Comparison of ENCODE assay signal across 8 cellular contexts in genomic region chr16:53055603-53056527, GRCh38. TPM values are rescaled to one million over a fixed set of nuclear protein-coding genes. Genes with fewer than 3 reads are reported as not detected.
DNase-seq lines count a peak whose midpoint lies in the region; ATAC-seq, FAIRE-seq and TF ChIP-seq lines count a peak whose summit lies in the region.

No MANE protein-coding gene starts in this region.

- TF ChIP-seq CTCF in PC-3 (conservative IDR thresholded peaks at IDR 0.05; ENCODE audit: low read depth, low read length) = no peak
- TF ChIP-seq CTCF in breast epithelium (IDR thresholded peaks at IDR 0.05) = no peak
- TF ChIP-seq CTCF in keratinocyte (optimal IDR thresholded peaks at IDR 0.05 in 1 of 3, IDR thresholded peaks at IDR 0.05 in 1 of 3, conservative IDR thresholded peaks at IDR 0.05 in 1 of 3; ENCODE audit: extremely low read depth in 1 of 3, insufficient read depth in 2 of 3, low read length in 3 of 3) = no peak
- no peak for TF ChIP-seq CTCF in smooth muscle cell (IDR thresholded peaks at IDR 0.05; ENCODE audit: borderline replicate concordance, insufficient read depth, poor library complexity, severe bottlenecking)

- peaks cover 19% of the 10 kb centered on the region for H3K4me1 ChIP-seq in PC-3 (ENCODE audit: insufficient read depth, low read length)
- no peaks in the 10 kb centered on the region for H3K4me1 ChIP-seq in breast epithelium
- H3K4me1 ChIP-seq in keratinocyte (ENCODE audit: control insufficient read depth, extremely low read depth, insufficient read depth, low read length) = peaks cover 34% of the 10 kb centered on the region
- peaks cover 14% of the 10 kb centered on the region for H3K4me1 ChIP-seq in smooth muscle cell (ENCODE audit: low read depth)

- TSS peak; percentile 49 for BruUV-seq in PC-3 (replicated peaks; lab: Mats Ljungman, UMichigan)

- H3K9ac ChIP-seq in PC-3 (ENCODE audit: low read length) (peak overlapping the region; percentile 86), keratinocyte (ENCODE audit: control insufficient read depth, extremely low read depth, insufficient read depth, low read length) (peak overlapping the region; percentile 86), smooth muscle cell (ENCODE audit: low read depth) (peak overlapping the region; percentile 65)

- H2AFZ ChIP-seq in PC-3 (ENCODE audit: low read length) (peak overlapping the region; percentile 94), keratinocyte (ENCODE audit: control insufficient read depth, low read length) (peak overlapping the region; percentile 78), smooth muscle cell (ENCODE audit: low read depth) (peak overlapping the region; percentile 91)

- no peaks in the 10 kb centered on the region for H3K9me3 Mint-ChIP-seq in activated T-cell treated with anti-CD3 and anti-CD28 coated beads, Interleukin-2, amount 50 U/mL, for 24 hours

- H3K27ac ChIP-seq in PC-3 (ENCODE audit: low read length) = peak overlapping the region; percentile 45; the same call in 1 of the 2 replicates
- H3K27ac ChIP-seq in breast epithelium = peak overlapping the region; percentile 91 to 92
- H3K27ac ChIP-seq in keratinocyte (ENCODE audit: control insufficient read depth, insufficient read depth, low read length) = peak overlapping the region; percentile 86
- H3K27ac ChIP-seq in smooth muscle cell (ENCODE audit: low read depth) = peak overlapping the region; percentile 90

- no peaks in the 10 kb centered on the region for H3K27me3 Mint-ChIP-seq in activated T-cell treated with anti-CD3 and anti-CD28 coated beads, Interleukin-2, amount 50 U/mL, for 24 hours

- intact Hi-C loops in PC-3 (cut with micrococcal nuclease) (loop anchor here (1.0 to 10.0 kb wide), 6 partner anchors 25 to 449 kb away; partner anchors contain the start of gene AKTIP), breast epithelium (cut with DNase I; ENCODE audit: low total_unique reads) (no loop called here)

- H3K27ac Mint-ChIP-seq in activated T-cell treated with anti-CD3 and anti-CD28 coated beads, Interleukin-2, amount 50 U/mL, for 24 hours = peak overlapping the region; percentile 89

- TF ChIP-seq POLR2A in breast epithelium (IDR thresholded peaks at IDR 0.05) = no peak

- H3K4me3 ChIP-seq in PC-3 (ENCODE audit: low read length) = peak overlapping the region; percentile 88
- peak overlapping the region; percentile 62 to 77 (median 76) for H3K4me3 ChIP-seq in breast epithelium
- peak overlapping the region; percentile 83 to 89 (median 83) for H3K4me3 ChIP-seq in keratinocyte (ENCODE audit: control insufficient read depth in 2 of 3, extremely low read depth in 1 of 3, insufficient read depth in 2 of 3, low read depth in 1 of 3, low read length in 3 of 3)
- H3K4me3 ChIP-seq in smooth muscle cell = peak overlapping the region; percentile 79

- H3K4me2 ChIP-seq in PC-3 (ENCODE audit: low read length) (peak overlapping the region; percentile 92), keratinocyte (ENCODE audit: control insufficient read depth, extremely low read depth, insufficient read depth, low read depth, low read length) (peak overlapping the region; percentile 92), smooth muscle cell (peak overlapping the region; percentile 86)

- H3K9me1 ChIP-seq in keratinocyte (ENCODE audit: control insufficient read depth, extremely low read depth, insufficient read depth, low read length) = no peaks in the 10 kb centered on the region

- peak overlapping the region; percentile 88 for H3K4me3 Mint-ChIP-seq in activated T-cell treated with anti-CD3 and anti-CD28 coated beads, Interleukin-2, amount 50 U/mL, for 24 hours

- H4K20me1 ChIP-seq in PC-3 (ENCODE audit: low read length) = no peaks in the 10 kb centered on the region
- H4K20me1 ChIP-seq in keratinocyte (ENCODE audit: control insufficient read depth, extremely low read depth, insufficient read depth, low read length) = no peaks in the 10 kb centered on the region
- H4K20me1 ChIP-seq in smooth muscle cell (ENCODE audit: low read depth) = no peaks in the 10 kb centered on the region

- FAIRE-seq in keratinocyte (lab: Jason Lieb, UNC) = peak; percentile 26

- CTCF ChIA-PET in PC-3 (lab: Charles Lee) = interaction anchor here (0.6 to 1.9 kb wide), 3 partner anchors 25 to 58 kb away, joined by 3 to 7 read pairs (median 4); no protein-coding TSS in a partner anchor

- H3K27me3 ChIP-seq in PC-3 (ENCODE audit: low read length) (no peaks in the 10 kb centered on the region), breast epithelium (no peaks in the 10 kb centered on the region), keratinocyte (ENCODE audit: control insufficient read depth, extremely low read depth, insufficient read depth, low read length) (no peaks in the 10 kb centered on the region), smooth muscle cell (ENCODE audit: low read depth) (no peaks in the 10 kb centered on the region)

- ATAC-seq in PC-3 = peak; percentile 9
- ATAC-seq in HG02852 (IDR thresholded peaks at IDR 0.05; ENCODE audit: unreplicated experiment) = no peak
- ATAC-seq in GM18870 (IDR thresholded peaks at IDR 0.05; ENCODE audit: unreplicated experiment) = no peak

- H3K9me2 ChIP-seq in PC-3 (replicated peaks; ENCODE audit: low read length) = no peaks in the 10 kb centered on the region

- 34% methylated on average over 12 of the region's 12 CpGs for WGBS in smooth muscle cell (ENCODE audit: low lambda C conversion rate)

- H3K9me3 ChIP-seq in PC-3 (ENCODE audit: low read length) (no peaks in the 10 kb centered on the region), breast epithelium (no peaks in the 10 kb centered on the region), keratinocyte (ENCODE audit: control insufficient read depth, low read depth, low read length) (no peaks in the 10 kb centered on the region), smooth muscle cell (replicated peaks; ENCODE audit: low read depth) (no peaks in the 10 kb centered on the region)

- no peaks in the 10 kb centered on the region for H3K36me3 ChIP-seq in PC-3 (ENCODE audit: low read depth, low read length)
- no peaks in the 10 kb centered on the region for H3K36me3 ChIP-seq in breast epithelium
- H3K36me3 ChIP-seq in keratinocyte (ENCODE audit: control insufficient read depth in 2 of 2, extremely low read depth in 1 of 2, insufficient read depth in 2 of 2, low read length in 2 of 2) = peaks cover 0 to 7% of the 10 kb centered on the region in 2 experiments
- H3K36me3 ChIP-seq in smooth muscle cell (ENCODE audit: low read depth) = no peaks in the 10 kb centered on the region

- POLR2A ChIA-PET in PC-3 (lab: Charles Lee; ENCODE audit: unreplicated experiment) = no interaction called here

- DNase-seq in activated T-cell treated with anti-CD3 and anti-CD28 coated beads, Interleukin-2, amount 50 U/mL, for 24 hours = no peak
- no peak for DNase-seq in activated T-cell treated with anti-CD3 and anti-CD28 coated beads, Interleukin-2, amount 50 U/mL, for 1 hour
- DNase-seq in PC-3 (peak; percentile 28), breast epithelium (ENCODE audit: low spot score in 2 of 2) (peak in 1 of 2 donors; percentile 37), keratinocyte (ENCODE audit: low read depth, low spot score) (no peak), smooth muscle cell (lab: John Stamatoyannopoulos, UW; ENCODE audit: unreplicated experiment) (peak; percentile 37)

- dilution Hi-C loops in keratinocyte (cut with MboI; ENCODE audit: extremely low pct_ligation_motif_present, low sequenced_read_pairs) = no loop called here

- H3K79me2 ChIP-seq in PC-3 (ENCODE audit: low read length) (peaks cover 50% of the 10 kb centered on the region), keratinocyte (ENCODE audit: control insufficient read depth, insufficient read depth, low read length) (peaks cover 49% of the 10 kb centered on the region), smooth muscle cell (ENCODE audit: low read depth) (peaks cover 49% of the 10 kb centered on the region)

- peaks cover 35% of the 10 kb centered on the region for H3K4me1 Mint-ChIP-seq in activated T-cell treated with anti-CD3 and anti-CD28 coated beads, Interleukin-2, amount 50 U/mL, for 24 hours (ENCODE audit: low read depth)

- H3F3A ChIP-seq in PC-3 (ENCODE audit: low read length, unreplicated experiment) (no peaks in the 10 kb centered on the region), smooth muscle cell (ENCODE audit: low read depth) (peaks cover 11% of the 10 kb centered on the region)

- H3K36me3 Mint-ChIP-seq in activated T-cell treated with anti-CD3 and anti-CD28 coated beads, Interleukin-2, amount 50 U/mL, for 24 hours (ENCODE audit: low read depth) = no peaks in the 10 kb centered on the region

RNA-seq across cellular contexts. Expression of gene CHD9, which starts 1.1 kb away (rescaled TPM):
- total RNA-seq in PC-3 (2014; rRNA removed) (13.3 and 19.5 TPM in 2 replicates), breast epithelium (100 to 1,000 TPM in 2 of 3 donors, 10 to 100 TPM in 1; 93.8 to 160 (median 158) TPM), smooth muscle cell (101 and 117 TPM in 2 replicates)
- polyA plus RNA-seq in keratinocyte (18.5 to 32.8 TPM (median 24.7 TPM) in 3 replicates), smooth muscle cell (43.7 and 50.6 TPM in 2 replicates)
- polyA plus RNA-seq in keratinocyte (2011; ENCODE audit: low read depth) = 66.4 TPM
- polyA plus RNA-seq in keratinocyte (2011; cell fraction: cytosol; rRNA removed) = 7.3 and 17.0 TPM in 2 replicates
- 40.9 and 55.0 TPM in 2 replicates for polyA plus RNA-seq in keratinocyte (2011; cell fraction: nucleus; rRNA removed)
- polyA plus RNA-seq in keratinocyte (2012; ENCODE audit: low replicate concordance) = 13.0 and 14.7 TPM in 2 replicates
- polyA minus RNA-seq in keratinocyte = 10.3 to 146 TPM (median 105 TPM) in 3 replicates
- 11.5 TPM for polyA minus RNA-seq in keratinocyte (2011; cell fraction: cytosol; rRNA and poly(A)+ RNA removed)
- 64.3 and 116 TPM in 2 replicates for polyA minus RNA-seq in keratinocyte (2011; cell fraction: nucleus; rRNA and poly(A)+ RNA removed)

RNA-seq across cellular contexts. Expression of gene CHD9NB, which starts 3.2 kb away (rescaled TPM):
- total RNA-seq in PC-3 (2014; rRNA removed) (0.40 TPM in 1 of 2 replicates, not detected in the other), breast epithelium (10 to 100 TPM in 1 of 3 donors, 1 to 10 TPM in 2; 1.3 to 16.4 (median 3.3) TPM), smooth muscle cell (not detected in 2 replicates)
- polyA plus RNA-seq in keratinocyte (0.53 to 0.89 TPM (median 0.64 TPM) in 3 replicates), smooth muscle cell (not detected in 2 replicates)
- polyA plus RNA-seq in keratinocyte (2011; ENCODE audit: low read depth) = 0.21 TPM
- polyA plus RNA-seq in keratinocyte (2011; cell fraction: cytosol; rRNA removed) = 0.75 and 0.82 TPM in 2 replicates
- 2.1 TPM in 2 replicates for polyA plus RNA-seq in keratinocyte (2011; cell fraction: nucleus; rRNA removed)
- 0.79 and 1.3 TPM in 2 replicates for polyA plus RNA-seq in keratinocyte (2012; ENCODE audit: low replicate concordance)
- polyA minus RNA-seq in keratinocyte = 0.73 to 1.8 TPM (median 1.1 TPM) in 3 replicates
- not detected for polyA minus RNA-seq in keratinocyte (2011; cell fraction: cytosol; rRNA and poly(A)+ RNA removed)
- polyA minus RNA-seq in keratinocyte (2011; cell fraction: nucleus; rRNA and poly(A)+ RNA removed) = 0.74 and 1.6 TPM in 2 replicates

Comparison
In these comparisons a context has a peak if more than half of its experiments do, and no peak if none do; other contexts are left out.
1. DNase-seq: peak in PC-3 (single experiment) and smooth muscle cell (single experiment); none in activated T-cell treated with anti-CD3 and anti-CD28 coated beads, Interleukin-2, amount 50 U/mL, for 24 hours (single experiment), activated T-cell treated with anti-CD3 and anti-CD28 coated beads, Interleukin-2, amount 50 U/mL, for 1 hour (single experiment) and keratinocyte (single experiment).
2. Peak in every context shown above with its lines, with median percentiles within 50 percentile points of each other: H2AFZ ChIP-seq, H3K27ac ChIP-seq, H3K4me2 ChIP-seq, H3K4me3 ChIP-seq and H3K9ac ChIP-seq.